21 cellular contexts compared by ENCODE assay signal in genomic region chr22:22705328-22706100, GRCh38.
DNase-seq lines count a peak whose midpoint lies in the region; ATAC-seq, FAIRE-seq and TF ChIP-seq lines count a peak whose summit lies in the region.
"Had no signal": no experiment of that assay in that cellular context is flagged by ENCODE, and none has a peak within 500 bp of the region (broad histone marks: within the 10 kb centered on the region; RNA-seq: fewer than 3 reads in every experiment).

No MANE protein-coding gene starts in this region.

- H3K4me1 Mint-ChIP-seq in activated CD8-positive, alpha-beta memory T cell treated with anti-CD3 and anti-CD28 coated beads, Interleukin-2, amount 10 ng/mL, durations not matched to agents 7 days and 5 days = no peaks in the 10 kb centered on the region

- no peak for TF ChIP-seq CTCF in A549 (IDR thresholded peaks at IDR 0.05)

- H3K9ac ChIP-seq in neuronal stem cell (ENCODE audit: low read depth, low read length, poor library complexity) = no peak overlapping the region

- H3K4me2 ChIP-seq in A549 = no peak overlapping the region
- H3K4me2 ChIP-seq in neuronal stem cell (ENCODE audit: insufficient read depth, low read length, poor library complexity, severe bottlenecking) = no peak overlapping the region

- peaks cover 2% of the 10 kb centered on the region for H3K79me1 ChIP-seq in neuronal stem cell (ENCODE audit: low read depth, low read length)

- no peak for TF ChIP-seq RAD21 in A549 (conservative IDR thresholded peaks at IDR 0.05 in 1 of 2, IDR thresholded peaks at IDR 0.05 in 1 of 2)

- no peak overlapping the region for H3K4ac ChIP-seq in neuronal stem cell (ENCODE audit: low read length)

- H3K27ac ChIP-seq in A549 (peak overlapping the region; percentile 83 to 86; a peak in 4 of 6 replicates), ACC112 (ENCODE audit: low read depth, low read length) (0 out of 2 replicates have a peak overlapping the region, but pooled peaks have one; percentile 98), neuronal stem cell (replicated peaks; ENCODE audit: low read length) (no peak overlapping the region)
- H3K27ac ChIP-seq: C4-2B, SJSA1 had no signal

- H3K36me3 ChIP-seq in ACC112 (ENCODE audit: insufficient read depth, low read length) (no peaks in the 10 kb centered on the region), neuronal stem cell (replicated peaks in 1 of 2; ENCODE audit: control insufficient read depth in 2 of 2, insufficient read depth in 2 of 2, low read length in 2 of 2) (no peaks in the 10 kb centered on the region)
- H3K36me3 ChIP-seq: SJSA1 had no signal

- no peak overlapping the region for H2BK5ac ChIP-seq in neuronal stem cell (ENCODE audit: low read length)

- peaks cover 42% of the 10 kb centered on the region for H3K4me1 ChIP-seq in A549
- H3K4me1 ChIP-seq in ACC112 (ENCODE audit: control insufficient read depth, insufficient read depth, low read length, unreplicated experiment) = peaks cover 33% of the 10 kb centered on the region
- H3K4me1 ChIP-seq in neuronal stem cell (ENCODE audit: control insufficient read depth in 2 of 2, insufficient read depth in 1 of 2, low read depth in 1 of 2, low read length in 2 of 2) = no peaks in the 10 kb centered on the region
- H3K4me1 ChIP-seq: SJSA1 had no signal

- ATAC-seq in A549 = no peak
- no peak for ATAC-seq in activated CD8-positive, alpha-beta memory T cell treated with anti-CD3 and anti-CD28 coated beads, Interleukin-2, amount 10 ng/mL, durations not matched to agents 7 days and 5 days
- ATAC-seq in HG03196 (IDR thresholded peaks at IDR 0.05; ENCODE audit: unreplicated experiment) = no peak
- ATAC-seq in GM18498 (IDR thresholded peaks at IDR 0.05; ENCODE audit: unreplicated experiment) = no peak
- ATAC-seq: HepG2, Right ventricle myocardium inferior had no signal

- no peak overlapping the region for H2BK120ac ChIP-seq in neuronal stem cell (ENCODE audit: low read depth, low read length)

- H3K4me3 Mint-ChIP-seq in activated CD8-positive, alpha-beta memory T cell treated with anti-CD3 and anti-CD28 coated beads, Interleukin-2, amount 10 ng/mL, durations not matched to agents 7 days and 5 days = no peak overlapping the region

- 90% methylated on average over 5 of the region's 5 CpGs for WGBS in A549 (ENCODE audit: missing lambda C conversion rate)
- WGBS in neuronal stem cell (ENCODE audit: extremely low coverage in 2 of 2, insufficient read length in 2 of 2, insufficient replicate concordance in 1 of 2), 2 donors = no CpG with 5 or more reads among the region's 5 CpGs

- peak overlapping the region; percentile 29 for H3K23ac ChIP-seq in neuronal stem cell (ENCODE audit: low read depth, low read length, poor library complexity)

- H3K4me3 ChIP-seq in A549 (no peak overlapping the region), ACC112 (ENCODE audit: low read depth, low read length) (no peak overlapping the region), neuronal stem cell (ENCODE audit: low read length in 2 of 2) (no peak overlapping the region)
- H3K4me3 ChIP-seq: SJSA1 had no signal

- no peak for TF ChIP-seq POLR2A in A549 (IDR thresholded peaks at IDR 0.05; ENCODE audit: low read length)

- H3K36me3 Mint-ChIP-seq in activated CD8-positive, alpha-beta memory T cell treated with anti-CD3 and anti-CD28 coated beads, Interleukin-2, amount 10 ng/mL, durations not matched to agents 7 days and 5 days = no peaks in the 10 kb centered on the region

- no peak overlapping the region for H4K91ac ChIP-seq in neuronal stem cell (ENCODE audit: low read depth, low read length, poor library complexity)

- no peak overlapping the region for H4K8ac ChIP-seq in neuronal stem cell (ENCODE audit: low read depth, low read length)

- H3K9me3 ChIP-seq in A549 = no peaks in the 10 kb centered on the region
- no peaks in the 10 kb centered on the region for H3K9me3 ChIP-seq in neuronal stem cell (replicated peaks in 1 of 2; ENCODE audit: control insufficient read depth in 2 of 2, insufficient read depth in 1 of 2, low read depth in 1 of 2, low read length in 2 of 2)
- H3K9me3 ChIP-seq: SJSA1 had no signal

- no peak overlapping the region for H2AK5ac ChIP-seq in neuronal stem cell (ENCODE audit: low read depth, low read length)

- no peaks in the 10 kb centered on the region for H3K79me2 ChIP-seq in ACC112 (ENCODE audit: control insufficient read depth, insufficient read depth, low read length, unreplicated experiment)

- H3K18ac ChIP-seq in neuronal stem cell (ENCODE audit: low read length) = no peak overlapping the region

- H3K14ac ChIP-seq in neuronal stem cell (ENCODE audit: low read length) = no peak overlapping the region

- no peak for DNase-seq in A549 (ENCODE audit: low read depth in 1 of 2, low spot score in 1 of 2)
- DNase-seq in activated CD8-positive, alpha-beta memory T cell treated with anti-CD3 and anti-CD28 coated beads, Interleukin-2, amount 10 ng/mL, durations not matched to agents 7 days and 5 days = peak; percentile 21
- no peak for DNase-seq in neuronal stem cell (ENCODE audit: low spot score)
- no peak for DNase-seq in NCI-H1417 treated with DMSO at 0.1 percent for 48 hours (lab: John Stamatoyannopoulos, UW)
- DNase-seq: GF-D8, KBM-7, MM.1S, NCI-H1048, NCI-H1436, NCI-H187 treated with DMSO at 0.1 percent for 48 hours, NCI-H2107, NCI-H446 treated with DMSO at 0.1 percent for 48 hours, NCI-H526 treated with DMSO at 0.1 percent for 48 hours had no signal

- TF ChIP-seq EP300 in A549 (IDR thresholded peaks at IDR 0.05) = no peak

- no peak overlapping the region for H3K27ac Mint-ChIP-seq in activated CD8-positive, alpha-beta memory T cell treated with anti-CD3 and anti-CD28 coated beads, Interleukin-2, amount 10 ng/mL, durations not matched to agents 7 days and 5 days

- H2BK12ac ChIP-seq in neuronal stem cell (ENCODE audit: low read length) = no peak overlapping the region

- POLR2A ChIA-PET in A549 (lab: Yijun Ruan, JAX) = no interaction called here

- no peak for FAIRE-seq in A549 (lab: Jason Lieb, UNC)
- FAIRE-seq: H54, HepG2 had no signal

- H3K27me3 Mint-ChIP-seq in activated CD8-positive, alpha-beta memory T cell treated with anti-CD3 and anti-CD28 coated beads, Interleukin-2, amount 10 ng/mL, durations not matched to agents 7 days and 5 days = peaks cover 4% of the 10 kb centered on the region

- H2AFZ ChIP-seq in ACC112 (ENCODE audit: low read length, unreplicated experiment) (no peak overlapping the region), neuronal stem cell (ENCODE audit: low read length) (no peak overlapping the region)

- no peaks in the 10 kb centered on the region for H3K9me3 Mint-ChIP-seq in activated CD8-positive, alpha-beta memory T cell treated with anti-CD3 and anti-CD28 coated beads, Interleukin-2, amount 10 ng/mL, durations not matched to agents 7 days and 5 days (ENCODE audit: low read depth)

- H3K27me3 ChIP-seq in ACC112 (ENCODE audit: insufficient read depth, low read length) (no peaks in the 10 kb centered on the region), neuronal stem cell (ENCODE audit: control insufficient read depth in 3 of 3, insufficient read depth in 3 of 3, low read depth in 1 of 3, low read length in 3 of 3) (peaks cover 0 to 2% (median 0%) of the 10 kb centered on the region in 3 experiments)
- H3K27me3 ChIP-seq: SJSA1 had no signal

- no peak overlapping the region for H2BK15ac ChIP-seq in neuronal stem cell (ENCODE audit: low read length)

- CTCF ChIA-PET in A549 (lab: Yijun Ruan, JAX) = interaction anchor here (2.4 to 7.4 kb wide), 3 partner anchors 15 to 41 kb away, joined by 10 to 69 read pairs (median 23); no protein-coding TSS in a partner anchor
- CTCF ChIA-PET in activated CD8-positive, alpha-beta memory T cell treated with anti-CD3 and anti-CD28 coated beads, Interleukin-2, amount 10 ng/mL, durations not matched to agents 7 days and 5 days (lab: Charles Lee) = interaction anchor here (0.9 to 1.5 kb wide), 5 partner anchors 10 to 48 kb away, joined by 3 to 5 read pairs (median 3); no protein-coding TSS in a partner anchor

TF ChIP-seq in A549, 52 proteins besides CTCF, POLR2A, EP300 and RAD21:
- TF ChIP-seq PHF8 (IDR thresholded peaks at IDR 0.05; ENCODE audit: borderline replicate concordance, low read depth) (no peak), BCL3 (IDR thresholded peaks at IDR 0.05) (no peak), CBX8 (IDR thresholded peaks at IDR 0.05) (no peak), SREBF2 (IDR thresholded peaks at IDR 0.05) (no peak), FOSB (CRISPR knock-in tag; IDR thresholded peaks at IDR 0.05) (no peak), HDAC2 (IDR thresholded peaks at IDR 0.05) (no peak)
